In genomic region chr1:112509660-112510178, GRCh38 we compare ENCODE assay signal across 10 cellular contexts. TPM values are rescaled to one million over a fixed set of nuclear protein-coding genes. Genes with fewer than 3 reads are reported as not detected.
DNase-seq lines count a peak whose midpoint lies in the region; ATAC-seq and TF ChIP-seq lines count a peak whose summit lies in the region.
"Had no signal": no experiment of that assay in that cellular context is flagged by ENCODE, and none has a peak within 500 bp of the region (broad histone marks: within the 10 kb centered on the region; RNA-seq: fewer than 3 reads in every experiment).

No MANE protein-coding gene starts in this region.

- peak overlapping the region; percentile 69; the same call in 1 of the 2 replicates for H3K9ac ChIP-seq in ES-I3 (ENCODE audit: low read depth, low read length)

- H3K36me3 Mint-ChIP-seq in activated CD4-positive, alpha-beta memory T cell treated with anti-CD3 and anti-CD28 coated beads for 36 hours = no peaks in the 10 kb centered on the region

- DNase-seq in activated CD4-positive, alpha-beta memory T cell treated with anti-CD3 and anti-CD28 coated beads for 36 hours = no peak
- DNase-seq in fibroblast of villous mesenchyme (ENCODE audit: low read depth) = no peak
- no peak for DNase-seq in ovary
- DNase-seq in NCI-H345 (lab: John Stamatoyannopoulos, UW) = no peak
- DNase-seq in anterior cingulate cortex (lab: John Stamatoyannopoulos, UW) = no peak
- DNase-seq in SW480 (ENCODE audit: low spot score) = no peak
- DNase-seq: midbrain, SK-N-SH had no signal

- peaks cover 2% of the 10 kb centered on the region for H3K4me1 Mint-ChIP-seq in activated CD4-positive, alpha-beta memory T cell treated with anti-CD3 and anti-CD28 coated beads for 36 hours (ENCODE audit: low read depth)

- TF ChIP-seq EP300 in ovary (IDR thresholded peaks at IDR 0.05) = no peak

- H3K9me3 Mint-ChIP-seq in activated CD4-positive, alpha-beta memory T cell treated with anti-CD3 and anti-CD28 coated beads for 36 hours = no peaks in the 10 kb centered on the region

- no peak for TF ChIP-seq POLR2A in ovary (IDR thresholded peaks at IDR 0.05)

- H3K27me3 Mint-ChIP-seq in activated CD4-positive, alpha-beta memory T cell treated with anti-CD3 and anti-CD28 coated beads for 36 hours = peaks cover 10% of the 10 kb centered on the region

- H3K4me1 ChIP-seq in ES-I3 (ENCODE audit: insufficient read depth, low read length) (peaks cover 13% of the 10 kb centered on the region), ovary (ENCODE audit: insufficient read depth) (peaks cover 25% of the 10 kb centered on the region)

- WGBS in ovary, 3 donors = 66 to 73% (median 72%) methylated on average over 16 of the region's 16 CpGs

- POLR2A ChIA-PET in activated CD4-positive, alpha-beta memory T cell treated with anti-CD3 and anti-CD28 coated beads for 36 hours (lab: Charles Lee) = interaction anchor here (0.6 kb wide), 1 partner anchor 1062 kb away, joined by 5 read pairs; no protein-coding TSS in a partner anchor

- no peaks in the 10 kb centered on the region for H3K9me3 ChIP-seq in ES-I3 (ENCODE audit: control insufficient read depth, insufficient read depth, low read length)
- no peaks in the 10 kb centered on the region for H3K9me3 ChIP-seq in ovary
- H3K9me3 ChIP-seq: SK-N-SH had no signal

- H3K4me3 Mint-ChIP-seq in activated CD4-positive, alpha-beta memory T cell treated with anti-CD3 and anti-CD28 coated beads for 36 hours = peak overlapping the region; percentile 35

- H3K27me3 ChIP-seq in ovary = no peaks in the 10 kb centered on the region

- intact Hi-C loops in activated CD4-positive, alpha-beta memory T cell treated with anti-CD3 and anti-CD28 coated beads for 36 hours (cut with micrococcal nuclease) = loop anchor here (10.0 kb wide), 1 partner anchor 165 kb away; the partner anchor contains the start of gene MOV10
- intact Hi-C loops in ovary (cut with DNase I) = loop anchor here in 3 of 4 donors (5.0 to 10.0 kb wide), 3 partner anchors 105 to 195 kb away; partner anchors contain the start of genes CAPZA1 (in 3 of the 3), ST7L (in 3 of the 3) and RHOC (in 1 of the 3)

- no peak for ATAC-seq in HG02642 (IDR thresholded peaks at IDR 0.05; ENCODE audit: poor library complexity, unreplicated experiment)

- peak overlapping the region; percentile 66 for H3K4me3 ChIP-seq in fibroblast of villous mesenchyme (ENCODE audit: low read depth, low read length)
- H3K4me3 ChIP-seq in ovary = peak overlapping the region; percentile 51

- TF ChIP-seq CTCF in fibroblast of villous mesenchyme (IDR thresholded peaks at IDR 0.05; ENCODE audit: insufficient read depth, low read depth, low read length) = no peak
- no peak for TF ChIP-seq CTCF in ovary (IDR thresholded peaks at IDR 0.05)

- no peak overlapping the region for H3K27ac Mint-ChIP-seq in activated CD4-positive, alpha-beta memory T cell treated with anti-CD3 and anti-CD28 coated beads for 36 hours

- H3K27ac ChIP-seq in ovary = peak overlapping the region; percentile 46 to 79

- no peaks in the 10 kb centered on the region for H3K36me3 ChIP-seq in ES-I3 (ENCODE audit: insufficient read depth, low read length)
- H3K36me3 ChIP-seq in ovary = no peaks in the 10 kb centered on the region

- CTCF ChIA-PET in activated CD4-positive, alpha-beta memory T cell treated with anti-CD3 and anti-CD28 coated beads for 36 hours (lab: Charles Lee) = interaction anchor here (1.0 kb wide), 1 partner anchor 119 kb away, joined by 3 read pairs; no protein-coding TSS in a partner anchor

RNA-seq across cellular contexts. Expression of gene WNT2B, which starts 1.0 kb away (rescaled TPM):
- under 1 TPM; 0.05 to 0.15 TPM for total RNA-seq in activated CD4-positive, alpha-beta memory T cell treated with anti-CD3 and anti-CD28 coated beads for 36 hours
- 2.6 TPM in 2 replicates for total RNA-seq in fibroblast of villous mesenchyme
- 10 to 100 TPM; 13.8 to 57.3 (median 45.1) TPM for total RNA-seq in ovary
- polyA plus RNA-seq in ovary = 10 to 100 TPM; 12.8 to 13.0 TPM
